Comparison of ENCODE assay signal across 1 cellular context in genomic region chr7:27143950-27144798, GRCh38.
TF ChIP-seq lines count a peak whose summit lies in the region.

No MANE protein-coding gene starts in this region.

TF ChIP-seq in HepG2, 621 proteins besides CTCF, POLR2A, EP300 and RAD21:
- TF ChIP-seq NFE2L2 (IDR thresholded peaks at IDR 0.05; ENCODE audit: low read length) (0 out of 2 replicates have a peak, but pooled peaks have one; percentile 28), ISL2 (CRISPR knock-in tag; IDR thresholded peaks at IDR 0.05) (no peak), TOPORS (CRISPR knock-in tag; IDR thresholded peaks at IDR 0.05) (no peak), RXRA (CRISPR knock-in tag; IDR thresholded peaks at IDR 0.05) (0 out of 2 replicates have a peak, but pooled peaks have one; percentile 15)
